1 cellular context compared by ENCODE assay signal in genomic region chr16:47571049-47571448, GRCh38.
TF ChIP-seq lines count a peak whose summit lies in the region.

No MANE protein-coding gene starts in this region.

TF ChIP-seq in K562, 482 proteins besides CTCF, POLR2A, EP300 and RAD21 (continued from another document):
- TF ChIP-seq POLR2H (tag; IDR thresholded peaks at IDR 0.05; ENCODE audit: low read depth): no peak
- no peak for TF ChIP-seq ZNF140 (CRISPR knock-in tag; IDR thresholded peaks at IDR 0.05)
- TF ChIP-seq SMC3 (conservative IDR thresholded peaks at IDR 0.05; ENCODE audit: insufficient read depth, low read depth, low read length): no peak
- no peak for TF ChIP-seq DDX20 (tag; IDR thresholded peaks at IDR 0.05; ENCODE audit: low read depth)
- TF ChIP-seq MED1 (CRISPR knock-in tag; IDR thresholded peaks at IDR 0.05; ENCODE audit: borderline replicate concordance): no peak
- TF ChIP-seq ZNF197 (CRISPR knock-in tag; IDR thresholded peaks at IDR 0.05; ENCODE audit: low read depth): no peak
- TF ChIP-seq NFIX (CRISPR knock-in tag; IDR thresholded peaks at IDR 0.05; ENCODE audit: low read depth): no peak
- TF ChIP-seq BHLHE40 (IDR thresholded peaks at IDR 0.05; ENCODE audit: low read length): no peak
